In the genomic region with DNA sequence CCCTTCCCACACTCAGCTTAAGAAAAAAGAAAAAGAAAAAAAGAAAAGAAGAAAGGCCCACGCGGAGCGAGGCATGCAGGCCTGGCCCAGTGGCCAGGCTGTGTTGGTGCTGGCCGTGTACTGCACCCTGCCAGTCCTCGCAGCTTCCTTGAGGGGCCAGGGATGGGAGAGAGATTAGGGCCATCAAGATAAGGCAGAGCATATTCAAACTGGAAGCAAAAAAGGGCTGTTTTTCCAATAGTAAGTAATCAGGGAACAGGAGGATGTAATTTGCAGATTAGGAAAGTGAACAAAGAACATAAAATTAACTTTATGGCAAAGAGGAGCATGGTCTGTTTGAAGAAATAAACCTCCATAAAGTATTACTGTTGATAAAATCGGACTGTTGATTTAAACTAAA, we compare ENCODE assay signal across 27 cellular contexts.
"Had no signal": no experiment of that assay in that cellular context is flagged by ENCODE, and none has a peak within 500 bp of the region (broad histone marks: within the 10 kb centered on the region; RNA-seq: fewer than 3 reads in every experiment).

No MANE protein-coding gene starts in this region.

- H3K27ac Mint-ChIP-seq: activated B cell treated with CpG ODN at 0.5 μM for 24 hours; activated CD4-positive, alpha-beta T cell treated with anti-CD3 and anti-CD28 coated beads, Interleukin-2, amount 10 ng/mL, durations not matched to agents 24 days and 14 days; activated CD8-positive, alpha-beta memory T cell treated with anti-CD3 and anti-CD28 coated beads, Interleukin-2, amount 10 ng/mL, durations not matched to agents 7 days and 5 days; activated naive CD4-positive, alpha-beta T cell treated with anti-CD3 and anti-CD28 coated beads, Interleukin-2, amount 50 U/mL, for 24 hours; activated T-cell treated with anti-CD3 and anti-CD28 coated beads, Interleukin-2, amount 50 U/mL, for 24 hours; activated T-helper 1 cell treated with anti-CD3 and anti-CD28 coated beads, Interleukin-12 subunit alpha, Interleukin-12 subunit beta, Interleukin-2, Interleukin-4 antibody, amounts not matched to agents 30 ng/mL and 10 ng/mL and 1 ng/mL, durations not matched to agents 14 hours and 24 hours and 36 hours; IgD-negative memory B cell had no signal

- H3K4me1 Mint-ChIP-seq: activated CD4-positive, alpha-beta T cell treated with anti-CD3 and anti-CD28 coated beads, Interleukin-2, amount 10 ng/mL, durations not matched to agents 24 days and 14 days; activated CD8-positive, alpha-beta memory T cell treated with anti-CD3 and anti-CD28 coated beads, Interleukin-2, amount 10 ng/mL, durations not matched to agents 7 days and 5 days; activated naive CD4-positive, alpha-beta T cell treated with anti-CD3 and anti-CD28 coated beads, Interleukin-2, amount 50 U/mL, for 24 hours had no signal

- H3K27ac ChIP-seq: breast epithelium had no signal

- DNase-seq: activated B cell treated with CpG ODN at 0.5 μM for 24 hours; activated CD4-positive, alpha-beta T cell treated with anti-CD3 and anti-CD28 coated beads for 1 hour; activated CD4-positive, alpha-beta T cell treated with anti-CD3 and anti-CD28 coated beads, Interleukin-2, amount 50 U/mL, for 48 hours; activated CD8-positive, alpha-beta memory T cell treated with anti-CD3 and anti-CD28 coated beads, Interleukin-2, amount 10 ng/mL, durations not matched to agents 7 days and 5 days; activated effector memory CD4-positive, alpha-beta T cell treated with Interleukin-2 at 50 U/mL for 16 hours; activated naive CD4-positive, alpha-beta T cell; activated T-cell treated with anti-CD3 and anti-CD28 coated beads, Interleukin-2, amount 50 U/mL, for 24 hours; aorta; central memory CD4-positive, alpha-beta T cell; KG1; MV-4-11; NCI-H1092 treated with DMSO at 0.1 percent for 48 hours; NCI-H1436; NCI-H187; NCI-H2081; NCI-H446 treated with DMSO at 0.1 percent for 48 hours; OCI-M1; RPMI8226; T-helper 2 cell; T1000 had no signal

- H3K27me3 ChIP-seq: breast epithelium had no signal

- H3K27me3 Mint-ChIP-seq: activated B cell treated with CpG ODN at 0.5 μM for 24 hours; activated CD4-positive, alpha-beta T cell treated with anti-CD3 and anti-CD28 coated beads, Interleukin-2, amount 10 ng/mL, durations not matched to agents 24 days and 14 days; activated CD8-positive, alpha-beta memory T cell treated with anti-CD3 and anti-CD28 coated beads, Interleukin-2, amount 10 ng/mL, durations not matched to agents 7 days and 5 days; activated T-cell treated with anti-CD3 and anti-CD28 coated beads, Interleukin-2, amount 50 U/mL, for 24 hours had no signal

- H3K9me3 ChIP-seq: breast epithelium had no signal

- H3K9me3 Mint-ChIP-seq: activated B cell treated with CpG ODN at 0.5 μM for 24 hours; activated CD4-positive, alpha-beta T cell treated with anti-CD3 and anti-CD28 coated beads, Interleukin-2, amount 10 ng/mL, durations not matched to agents 24 days and 14 days; activated naive CD4-positive, alpha-beta T cell treated with anti-CD3 and anti-CD28 coated beads, Interleukin-2, amount 50 U/mL, for 24 hours; activated T-cell treated with anti-CD3 and anti-CD28 coated beads, Interleukin-2, amount 50 U/mL, for 24 hours; activated T-helper 1 cell treated with anti-CD3 and anti-CD28 coated beads, Interleukin-12 subunit alpha, Interleukin-12 subunit beta, Interleukin-2, Interleukin-4 antibody, amounts not matched to agents 30 ng/mL and 10 ng/mL and 1 ng/mL, durations not matched to agents 14 hours and 24 hours and 36 hours; IgD-negative memory B cell had no signal

- H3K4me3 Mint-ChIP-seq: activated B cell treated with CpG ODN at 0.5 μM for 24 hours; activated CD4-positive, alpha-beta T cell treated with anti-CD3 and anti-CD28 coated beads, Interleukin-2, amount 10 ng/mL, durations not matched to agents 24 days and 14 days; activated CD8-positive, alpha-beta memory T cell treated with anti-CD3 and anti-CD28 coated beads, Interleukin-2, amount 10 ng/mL, durations not matched to agents 7 days and 5 days; activated naive CD4-positive, alpha-beta T cell treated with anti-CD3 and anti-CD28 coated beads, Interleukin-2, amount 50 U/mL, for 24 hours; activated T-cell treated with anti-CD3 and anti-CD28 coated beads, Interleukin-2, amount 50 U/mL, for 24 hours; activated T-helper 1 cell treated with anti-CD3 and anti-CD28 coated beads, Interleukin-12 subunit alpha, Interleukin-12 subunit beta, Interleukin-2, Interleukin-4 antibody, amounts not matched to agents 30 ng/mL and 10 ng/mL and 1 ng/mL, durations not matched to agents 14 hours and 24 hours and 36 hours; IgD-negative memory B cell had no signal

- ATAC-seq: activated CD8-positive, alpha-beta memory T cell treated with anti-CD3 and anti-CD28 coated beads, Interleukin-2, amount 10 ng/mL, durations not matched to agents 7 days and 5 days; Panc1; Right ventricle myocardium inferior had no signal

- H3K4me3 ChIP-seq: breast epithelium had no signal

- H3K36me3 ChIP-seq: breast epithelium had no signal

- H3K36me3 Mint-ChIP-seq: activated CD8-positive, alpha-beta memory T cell treated with anti-CD3 and anti-CD28 coated beads, Interleukin-2, amount 10 ng/mL, durations not matched to agents 7 days and 5 days; activated naive CD4-positive, alpha-beta T cell treated with anti-CD3 and anti-CD28 coated beads, Interleukin-2, amount 50 U/mL, for 24 hours; IgD-negative memory B cell had no signal
